ENCODE assay signal across 23 cellular contexts in the genomic region with DNA sequence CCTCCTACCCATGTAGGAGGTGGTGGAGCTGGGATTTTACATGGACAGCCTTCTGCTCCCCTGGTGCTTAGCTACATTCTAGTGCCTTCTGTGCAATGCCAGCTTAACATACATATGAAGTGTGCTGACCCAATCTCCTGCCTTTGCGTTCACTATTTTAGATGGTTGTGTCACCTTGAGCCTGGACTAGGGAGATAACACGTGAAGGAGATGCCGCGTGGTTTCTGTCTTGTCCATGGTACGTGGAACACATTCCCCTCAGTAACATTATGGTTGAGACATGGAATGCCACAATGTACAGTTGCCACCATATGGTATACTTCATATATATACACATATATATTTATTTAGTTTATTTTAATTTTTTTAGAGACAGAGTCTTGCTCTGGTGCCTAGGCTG.
"Had no signal": no experiment of that assay in that cellular context is flagged by ENCODE, and none has a peak within 500 bp of the region (broad histone marks: within the 10 kb centered on the region; RNA-seq: fewer than 3 reads in every experiment).

No MANE protein-coding gene starts in this region.

- DNase-seq: IMR-90, Kasumi-1, MM.1S, NCI-H1092 treated with DMSO at 0.1 percent for 48 hours, NCI-H1436, NCI-H187, NCI-H2029, NCI-H2081 treated with DMSO at 0.1 percent for 48 hours, NCI-H2171, NCI-H226, NCI-H446, NCI-H510A, NCI-H524 treated with DMSO at 0.1 percent for 48 hours, NCI-H69, NCI-H774, Right ventricle myocardium superior, RPMI8226, SIG-M5, SW 1271 had no signal

- H3K9me3 ChIP-seq: SJSA1 had no signal

- H3K36me3 ChIP-seq: SJSA1 had no signal

- H3K27me3 ChIP-seq: SJSA1 had no signal

- H3K4me1 ChIP-seq: SJSA1 had no signal

- H3K27ac ChIP-seq: KMS-11, SJSA1, SK-N-MC had no signal

- ATAC-seq: HepG2 had no signal

- H3K4me3 ChIP-seq: SJSA1, SK-N-MC had no signal
